Comparison of ENCODE assay signal across 9 cellular contexts in genomic region chr11:65525659-65526480, GRCh38. TPM values are rescaled to one million over a fixed set of nuclear protein-coding genes. Genes with fewer than 3 reads are reported as not detected.
DNase-seq lines count a peak whose midpoint lies in the region; ATAC-seq and TF ChIP-seq lines count a peak whose summit lies in the region.
"Had no signal": no experiment of that assay in that cellular context is flagged by ENCODE, and none has a peak within 500 bp of the region (broad histone marks: within the 10 kb centered on the region; RNA-seq: fewer than 3 reads in every experiment).

No MANE protein-coding gene starts in this region.

- 75 to 76% methylated on average over 19 to 23 of the region's 26 CpGs for WGBS in mesodermal cell (ENCODE audit: insufficient coverage in 2 of 2), 2 experiments

- H3K27me3 Mint-ChIP-seq in activated naive CD4-positive, alpha-beta T cell treated with anti-CD3 and anti-CD28 coated beads, Interleukin-2, amount 10 ng/mL, durations not matched to agents 7 days and 5 days: no peaks in the 10 kb centered on the region
- H3K27me3 Mint-ChIP-seq in MCF 10A (ENCODE audit: insufficient read depth, unreplicated experiment): no peaks in the 10 kb centered on the region

- peaks cover 44% of the 10 kb centered on the region for H3K36me3 ChIP-seq in mesodermal cell (ENCODE audit: control insufficient read depth, insufficient read depth, low read length)
- peaks cover 41% of the 10 kb centered on the region for H3K36me3 ChIP-seq in upper lobe of right lung

- H3K9me3 Mint-ChIP-seq in activated naive CD4-positive, alpha-beta T cell treated with anti-CD3 and anti-CD28 coated beads, Interleukin-2, amount 10 ng/mL, durations not matched to agents 7 days and 5 days: no peaks in the 10 kb centered on the region
- no peaks in the 10 kb centered on the region for H3K9me3 Mint-ChIP-seq in MCF 10A (ENCODE audit: unreplicated experiment)

- CTCF ChIA-PET in activated naive CD4-positive, alpha-beta T cell treated with anti-CD3 and anti-CD28 coated beads, Interleukin-2, amount 10 ng/mL, durations not matched to agents 7 days and 5 days (lab: Charles Lee): interaction anchor here (1.0 to 2.9 kb wide), 4 partner anchors 11 to 110 kb away, joined by 4 to 12 read pairs (median 4); no protein-coding TSS in a partner anchor
- CTCF ChIA-PET in MCF 10A (lab: Yijun Ruan, JAX): interaction anchor here (0.7 to 2.5 kb wide), 5 partner anchors 14 to 68 kb away, joined by 3 to 8 read pairs (median 4); no protein-coding TSS in a partner anchor

- POLR2A ChIA-PET in MCF 10A (lab: Yijun Ruan, JAX): interaction anchor here (0.8 to 3.3 kb wide), 13 partner anchors 9 to 139 kb away, joined by 3 to 17 read pairs (median 4); partner anchors contain the start of genes EHBP1L1, FAM89B, MALAT1 and MAP3K11

- H3K4me1 ChIP-seq in mesodermal cell (ENCODE audit: control insufficient read depth, insufficient read depth, low read length, poor library complexity, severe bottlenecking) (peaks cover 27% of the 10 kb centered on the region), upper lobe of right lung (peaks cover 39% of the 10 kb centered on the region)

- ATAC-seq in upper lobe of right lung: no peak
- no peak for ATAC-seq in HG03460 (IDR thresholded peaks at IDR 0.05; ENCODE audit: unreplicated experiment)
- ATAC-seq in GM18867 (IDR thresholded peaks at IDR 0.05; ENCODE audit: unreplicated experiment): no peak

- H3K27ac ChIP-seq in mesodermal cell (ENCODE audit: low read depth, low read length, severe bottlenecking): peak overlapping the region; percentile 87
- H3K27ac ChIP-seq in upper lobe of right lung: peak overlapping the region; percentile 94

- no peak for TF ChIP-seq CTCF in MCF 10A (IDR thresholded peaks at IDR 0.05; ENCODE audit: unreplicated experiment)
- no peak for TF ChIP-seq CTCF in upper lobe of right lung (IDR thresholded peaks at IDR 0.05)

- H3K4me1 Mint-ChIP-seq in activated naive CD4-positive, alpha-beta T cell treated with anti-CD3 and anti-CD28 coated beads, Interleukin-2, amount 10 ng/mL, durations not matched to agents 7 days and 5 days: peaks cover 69% of the 10 kb centered on the region
- H3K4me1 Mint-ChIP-seq in MCF 10A (ENCODE audit: insufficient read depth, unreplicated experiment): peaks cover 10% of the 10 kb centered on the region

- BruUV-seq in MCF 10A (replicated peaks; lab: Mats Ljungman, UMichigan): TSS peak; percentile 50

- H3K9me3 ChIP-seq in mesodermal cell (ENCODE audit: control insufficient read depth, low read length) (no peaks in the 10 kb centered on the region), upper lobe of right lung (no peaks in the 10 kb centered on the region)

- DNase-seq in activated naive CD4-positive, alpha-beta T cell treated with anti-CD3 and anti-CD28 coated beads, Interleukin-2, amount 10 ng/mL, durations not matched to agents 7 days and 5 days: no peak
- no peak for DNase-seq in activated naive CD4-positive, alpha-beta T cell (lab: John Stamatoyannopoulos, UW)
- no peak for DNase-seq in MCF 10A (ENCODE audit: unreplicated experiment)
- DNase-seq in upper lobe of right lung: peak; percentile 61
- no peak for DNase-seq in globus pallidus (ENCODE audit: low spot score)
- DNase-seq: NCI-H446 treated with DMSO at 0.1 percent for 48 hours had no signal

- peak overlapping the region; percentile 82 for H3K27ac Mint-ChIP-seq in activated naive CD4-positive, alpha-beta T cell treated with anti-CD3 and anti-CD28 coated beads, Interleukin-2, amount 10 ng/mL, durations not matched to agents 7 days and 5 days
- peak overlapping the region; percentile 90 for H3K27ac Mint-ChIP-seq in MCF 10A (ENCODE audit: low read depth, unreplicated experiment)

- peaks cover 25% of the 10 kb centered on the region for H3K36me3 Mint-ChIP-seq in activated naive CD4-positive, alpha-beta T cell treated with anti-CD3 and anti-CD28 coated beads, Interleukin-2, amount 10 ng/mL, durations not matched to agents 7 days and 5 days
- H3K36me3 Mint-ChIP-seq in MCF 10A (ENCODE audit: insufficient read depth, unreplicated experiment): peaks cover 29% of the 10 kb centered on the region

- intact Hi-C loops in MCF 10A (cut with micrococcal nuclease) (no loop called here), upper lobe of right lung (cut with DNase I) (no loop called here)

- peak overlapping the region; percentile 89 for H3K4me3 Mint-ChIP-seq in activated naive CD4-positive, alpha-beta T cell treated with anti-CD3 and anti-CD28 coated beads, Interleukin-2, amount 10 ng/mL, durations not matched to agents 7 days and 5 days
- peak overlapping the region; percentile 88 for H3K4me3 Mint-ChIP-seq in MCF 10A (ENCODE audit: unreplicated experiment)

- H3K27me3 ChIP-seq in upper lobe of right lung: no peaks in the 10 kb centered on the region

- H3K4me3 ChIP-seq in mesodermal cell (ENCODE audit: extremely low read depth, insufficient read depth, low read length, poor library complexity, severe bottlenecking) (peak overlapping the region; percentile 86), upper lobe of right lung (peak overlapping the region; percentile 97)

RNA-seq across cellular contexts. Expression of gene SCYL1, which starts 1.0 kb away (rescaled TPM):
- 70.9 and 75.5 TPM in 2 replicates for total RNA-seq in MCF 10A (2022)
- polyA plus RNA-seq in mesodermal cell (2013, experiment 1 of 2): 102 TPM
- polyA plus RNA-seq in mesodermal cell (2013, experiment 2 of 2): 89.8 TPM
- 74.4 TPM for total RNA-seq in upper lobe of right lung

RNA-seq across cellular contexts. Expression of gene MALAT1, which starts 27.0 kb away (rescaled TPM):
- 10,851 and 12,068 TPM in 2 replicates for total RNA-seq in MCF 10A (2022)
- 1,431 TPM for polyA plus RNA-seq in mesodermal cell (2013, experiment 1 of 2)
- 2,018 TPM for polyA plus RNA-seq in mesodermal cell (2013, experiment 2 of 2)
- total RNA-seq in upper lobe of right lung: 11,917 TPM

RNA-seq across cellular contexts. Expression of gene LTBP3, which starts 32.3 kb away (rescaled TPM):
- 10.6 and 11.0 TPM in 2 replicates for total RNA-seq in MCF 10A (2022)
- 24.9 TPM for polyA plus RNA-seq in mesodermal cell (2013, experiment 1 of 2)
- 23.5 TPM for polyA plus RNA-seq in mesodermal cell (2013, experiment 2 of 2)
- total RNA-seq in upper lobe of right lung: 128 TPM

RNA-seq across cellular contexts. Expression of gene ZNRD2, which starts 44.4 kb away (rescaled TPM):
- 65.4 and 68.5 TPM in 2 replicates for total RNA-seq in MCF 10A (2022)
- 59.5 TPM for polyA plus RNA-seq in mesodermal cell (2013, experiment 1 of 2)
- polyA plus RNA-seq in mesodermal cell (2013, experiment 2 of 2): 49.2 TPM
- total RNA-seq in upper lobe of right lung: 24.0 TPM

RNA-seq across cellular contexts. Expression of gene FAM89B, which starts 46.5 kb away (rescaled TPM):
- total RNA-seq in MCF 10A (2022) (16.7 and 21.6 TPM in 2 replicates), upper lobe of right lung (44.1 TPM)
- 52.9 TPM for polyA plus RNA-seq in mesodermal cell (2013, experiment 1 of 2)
- polyA plus RNA-seq in mesodermal cell (2013, experiment 2 of 2): 41.6 TPM

Comparison
In these comparisons a context has a peak if more than half of its experiments do, and no peak if none do; other contexts are left out.
1. RNA of gene LTBP3, which starts 32.3 kb away (total RNA-seq): 128 TPM in upper lobe of right lung (single experiment); 10.6 to 11.0 TPM in MCF 10A; every median in the first group is over 10 times any median in the second.